17 cellular contexts compared by ENCODE assay signal in genomic region chr17:37344519-37344918, GRCh38. TPM values are rescaled to one million over a fixed set of nuclear protein-coding genes. Genes with fewer than 3 reads are reported as not detected.
DNase-seq lines count a peak whose midpoint lies in the region; ATAC-seq and TF ChIP-seq lines count a peak whose summit lies in the region.
"Had no signal": no experiment of that assay in that cellular context is flagged by ENCODE, and none has a peak within 500 bp of the region (broad histone marks: within the 10 kb centered on the region; RNA-seq: fewer than 3 reads in every experiment).

No MANE protein-coding gene starts in this region.

- H3K9me3 Mint-ChIP-seq in activated T-cell treated with anti-CD3 and anti-CD28 coated beads, Interleukin-2, amount 50 U/mL, for 24 hours = no peaks in the 10 kb centered on the region
- peaks cover 6% of the 10 kb centered on the region for H3K9me3 Mint-ChIP-seq in T-helper 2 cell treated with Interferon-gamma antibody and Interleukin-4, amounts not matched to agents 5 μg/mL and 100 μg/mL, for 36 hours
- peaks cover 6% of the 10 kb centered on the region for H3K9me3 Mint-ChIP-seq in activated T-helper 2 cell treated with anti-CD3 and anti-CD28 coated beads, Interferon-gamma antibody, Interleukin-2, Interleukin-4, amounts not matched to agents 10 μg/mL and 5 μg/mL and 100 μg/mL, durations not matched to agents 14 hours and 24 hours and 36 hours
- H3K9me3 Mint-ChIP-seq in glutamatergic neuron (ENCODE audit: unreplicated experiment) = peaks cover 3% of the 10 kb centered on the region
- H3K9me3 Mint-ChIP-seq: CD4-positive, alpha-beta T cell had no signal

- no peak overlapping the region for H3K4me3 Mint-ChIP-seq in activated T-cell treated with anti-CD3 and anti-CD28 coated beads, Interleukin-2, amount 50 U/mL, for 24 hours
- H3K4me3 Mint-ChIP-seq in T-helper 2 cell treated with Interferon-gamma antibody and Interleukin-4, amounts not matched to agents 5 μg/mL and 100 μg/mL, for 36 hours = no peak overlapping the region
- H3K4me3 Mint-ChIP-seq in activated T-helper 2 cell treated with anti-CD3 and anti-CD28 coated beads, Interferon-gamma antibody, Interleukin-2, Interleukin-4, amounts not matched to agents 10 μg/mL and 5 μg/mL and 100 μg/mL, durations not matched to agents 14 hours and 24 hours and 36 hours (ENCODE audit: low read depth) = no peak overlapping the region
- H3K4me3 Mint-ChIP-seq in glutamatergic neuron (ENCODE audit: unreplicated experiment) = no peak overlapping the region
- H3K4me3 Mint-ChIP-seq: B cell; CD4-positive, alpha-beta T cell; H9 had no signal

- no peak for ATAC-seq in GM21786 (IDR thresholded peaks at IDR 0.05; ENCODE audit: unreplicated experiment)
- ATAC-seq: GM12878 had no signal

- no peak for TF ChIP-seq CTCF in glutamatergic neuron (IDR thresholded peaks at IDR 0.05; ENCODE audit: partially characterized antibody, unreplicated experiment)

- H3K36me3 Mint-ChIP-seq in activated T-cell treated with anti-CD3 and anti-CD28 coated beads, Interleukin-2, amount 50 U/mL, for 24 hours (ENCODE audit: low read depth) = peaks cover 59% of the 10 kb centered on the region
- H3K36me3 Mint-ChIP-seq in T-helper 2 cell treated with Interferon-gamma antibody and Interleukin-4, amounts not matched to agents 5 μg/mL and 100 μg/mL, for 36 hours (ENCODE audit: low read depth) = peaks cover 28% of the 10 kb centered on the region
- H3K36me3 Mint-ChIP-seq in activated T-helper 2 cell treated with anti-CD3 and anti-CD28 coated beads, Interferon-gamma antibody, Interleukin-2, Interleukin-4, amounts not matched to agents 10 μg/mL and 5 μg/mL and 100 μg/mL, durations not matched to agents 14 hours and 24 hours and 36 hours (ENCODE audit: low read depth) = peaks cover 42% of the 10 kb centered on the region
- H3K36me3 Mint-ChIP-seq in glutamatergic neuron (ENCODE audit: unreplicated experiment) = peaks cover 7% of the 10 kb centered on the region

- peak overlapping the region; percentile 24 for H3K27ac Mint-ChIP-seq in activated T-cell treated with anti-CD3 and anti-CD28 coated beads, Interleukin-2, amount 50 U/mL, for 24 hours
- peak overlapping the region; percentile 2 for H3K27ac Mint-ChIP-seq in T-helper 2 cell treated with Interferon-gamma antibody and Interleukin-4, amounts not matched to agents 5 μg/mL and 100 μg/mL, for 36 hours
- H3K27ac Mint-ChIP-seq in activated T-helper 2 cell treated with anti-CD3 and anti-CD28 coated beads, Interferon-gamma antibody, Interleukin-2, Interleukin-4, amounts not matched to agents 10 μg/mL and 5 μg/mL and 100 μg/mL, durations not matched to agents 14 hours and 24 hours and 36 hours = peak overlapping the region; percentile 36
- no peak overlapping the region for H3K27ac Mint-ChIP-seq in glutamatergic neuron (ENCODE audit: unreplicated experiment)
- H3K27ac Mint-ChIP-seq: B cell; CD4-positive, alpha-beta T cell had no signal

- intact Hi-C loops in activated T-helper 2 cell treated with anti-CD3 and anti-CD28 coated beads, Interferon-gamma antibody, Interleukin-2, Interleukin-4, amounts not matched to agents 10 μg/mL and 5 μg/mL and 100 μg/mL, durations not matched to agents 14 hours and 24 hours and 36 hours (cut with micrococcal nuclease) = no loop called here

- no peak for DNase-seq in activated T-cell treated with anti-CD3 and anti-CD28 coated beads, Interleukin-2, amount 50 U/mL, for 24 hours
- DNase-seq in activated T-cell treated with anti-CD3 and anti-CD28 coated beads, Interleukin-2, amount 50 U/mL, for 48 hours = no peak
- DNase-seq in T-helper 2 cell treated with Interferon-gamma antibody and Interleukin-4, amounts not matched to agents 5 μg/mL and 100 μg/mL, for 36 hours (ENCODE audit: low spot score) = no peak
- no peak for DNase-seq in activated T-helper 2 cell treated with anti-CD3 and anti-CD28 coated beads, Interferon-gamma antibody, Interleukin-2, Interleukin-4, amounts not matched to agents 10 μg/mL and 5 μg/mL and 100 μg/mL, durations not matched to agents 14 hours and 24 hours and 36 hours (ENCODE audit: low spot score)
- DNase-seq in glutamatergic neuron = no peak
- DNase-seq in medulla oblongata (ENCODE audit: extremely low spot score) = no peak
- DNase-seq: C1 segment of cervical spinal cord; Calu3; CD4-positive, alpha-beta T cell; DMS 273 treated with DMSO at 0.1 percent for 48 hours; GOT3; H9 had no signal

- peaks cover 19% of the 10 kb centered on the region for H3K4me1 Mint-ChIP-seq in activated T-cell treated with anti-CD3 and anti-CD28 coated beads, Interleukin-2, amount 50 U/mL, for 24 hours (ENCODE audit: low read depth)
- peaks cover 15% of the 10 kb centered on the region for H3K4me1 Mint-ChIP-seq in T-helper 2 cell treated with Interferon-gamma antibody and Interleukin-4, amounts not matched to agents 5 μg/mL and 100 μg/mL, for 36 hours (ENCODE audit: low read depth)
- H3K4me1 Mint-ChIP-seq in activated T-helper 2 cell treated with anti-CD3 and anti-CD28 coated beads, Interferon-gamma antibody, Interleukin-2, Interleukin-4, amounts not matched to agents 10 μg/mL and 5 μg/mL and 100 μg/mL, durations not matched to agents 14 hours and 24 hours and 36 hours (ENCODE audit: low read depth) = peaks cover 13% of the 10 kb centered on the region
- no peaks in the 10 kb centered on the region for H3K4me1 Mint-ChIP-seq in glutamatergic neuron (ENCODE audit: low read depth, unreplicated experiment)
- H3K4me1 Mint-ChIP-seq: B cell had no signal

- no peaks in the 10 kb centered on the region for H3K27me3 Mint-ChIP-seq in activated T-cell treated with anti-CD3 and anti-CD28 coated beads, Interleukin-2, amount 50 U/mL, for 24 hours
- H3K27me3 Mint-ChIP-seq in T-helper 2 cell treated with Interferon-gamma antibody and Interleukin-4, amounts not matched to agents 5 μg/mL and 100 μg/mL, for 36 hours (ENCODE audit: low read depth) = no peaks in the 10 kb centered on the region
- no peaks in the 10 kb centered on the region for H3K27me3 Mint-ChIP-seq in activated T-helper 2 cell treated with anti-CD3 and anti-CD28 coated beads, Interferon-gamma antibody, Interleukin-2, Interleukin-4, amounts not matched to agents 10 μg/mL and 5 μg/mL and 100 μg/mL, durations not matched to agents 14 hours and 24 hours and 36 hours (ENCODE audit: low read depth)
- no peaks in the 10 kb centered on the region for H3K27me3 Mint-ChIP-seq in glutamatergic neuron (ENCODE audit: unreplicated experiment)
- H3K27me3 Mint-ChIP-seq: B cell; CD4-positive, alpha-beta T cell had no signal

RNA-seq across cellular contexts. Expression of gene C17orf78, which starts 31.3 kb away (rescaled TPM):
- not detected in 2 replicates for total RNA-seq in activated T-helper 2 cell treated with anti-CD3 and anti-CD28 coated beads, Interferon-gamma antibody, Interleukin-2, Interleukin-4, amounts not matched to agents 10 μg/mL and 5 μg/mL and 100 μg/mL, durations not matched to agents 14 hours and 24 hours and 36 hours
- total RNA-seq in glutamatergic neuron (ENCODE audit: unreplicated experiment) = not detected
- total RNA-seq: B cell; Calu3; CD4-positive, alpha-beta T cell; Daoy; GM12878; H9; HT-29 had no signal
